In genomic region chr1:94324168-94324544, GRCh38 we compare ENCODE assay signal across 16 cellular contexts.
A peak's percentile ranks its signal among the peaks of the same experiment; 100 is the strongest.
DNase-seq lines count a peak whose midpoint lies in the region; ATAC-seq, FAIRE-seq and TF ChIP-seq lines count a peak whose summit lies in the region.
"Had no signal": no experiment of that assay in that cellular context is flagged by ENCODE, and none has a peak within 500 bp of the region (broad histone marks: within the 10 kb centered on the region; RNA-seq: fewer than 3 reads in every experiment).

No MANE protein-coding gene starts in this region.

- no peak overlapping the region for H3K4ac ChIP-seq in mesenchymal stem cell (ENCODE audit: low read depth in 1 of 2, low read length in 2 of 2)

- H3K27me3 Mint-ChIP-seq in activated T-cell treated with anti-CD3 and anti-CD28 coated beads, Interleukin-2, amount 50 U/mL, for 72 hours (ENCODE audit: low read depth), result peaks cover 37% of the 10 kb centered on the region

- H3K4me1 Mint-ChIP-seq in activated T-cell treated with anti-CD3 and anti-CD28 coated beads, Interleukin-2, amount 50 U/mL, for 72 hours (ENCODE audit: low read depth), result peaks cover 4% of the 10 kb centered on the region

- POLR2A ChIA-PET in A673 (lab: Charles Lee; ENCODE audit: low non-redundant PET), result no interaction called here

- TF ChIP-seq CTCF in A673 (conservative IDR thresholded peaks at IDR 0.05; ENCODE audit: low read depth, low read length), result no peak
- TF ChIP-seq CTCF in LNCaP clone FGC (IDR thresholded peaks at IDR 0.05; ENCODE audit: control insufficient read depth, extremely low read depth, insufficient read depth), result no peak
- TF ChIP-seq CTCF in bronchial epithelial cell (IDR thresholded peaks at IDR 0.05; ENCODE audit: insufficient read depth, low read length, severe bottlenecking), result no peak

- H3K9me3 Mint-ChIP-seq in activated T-cell treated with anti-CD3 and anti-CD28 coated beads, Interleukin-2, amount 50 U/mL, for 72 hours, result no peaks in the 10 kb centered on the region
- H3K9me3 Mint-ChIP-seq: activated naive CD4-positive, alpha-beta T cell treated with anti-CD3 and anti-CD28 coated beads, Interleukin-2, amount 50 U/mL, for 72 hours; dendritic cell treated with granulocyte-macrophage colony-stimulating factor and Interleukin-4, amounts not matched to agents 40 ng/mL and 50 ng/mL, for 4 days had no signal

- H3K4me1 ChIP-seq in A673 (ENCODE audit: insufficient read depth, low read length, poor library complexity, severe bottlenecking), result peaks cover 16% of the 10 kb centered on the region
- peaks cover 20% of the 10 kb centered on the region for H3K4me1 ChIP-seq in mesenchymal stem cell (ENCODE audit: control insufficient read depth, insufficient read depth, low read depth, low read length)
- H3K4me1 ChIP-seq: BLaER1 treated with 17β-estradiol and CSF1 and Interleukin-3, amounts not matched to agents 10 nM and 100 nM had no signal

- no peak overlapping the region for H3K14ac ChIP-seq in mesenchymal stem cell (ENCODE audit: low read length in 2 of 2)

- H3K4me3 ChIP-seq in A673 (ENCODE audit: low read depth, low read length, poor library complexity, severe bottlenecking) (no peak overlapping the region), LNCaP clone FGC (ENCODE audit: low read depth, low read length) (no peak overlapping the region), bronchial epithelial cell (ENCODE audit: low read depth, low read length) (no peak overlapping the region), mesenchymal stem cell (ENCODE audit: insufficient read depth in 1 of 2, low read depth in 1 of 2, low read length in 2 of 2) (no peak overlapping the region)
- H3K4me3 ChIP-seq: BLaER1 treated with 17β-estradiol and CSF1 and Interleukin-3, amounts not matched to agents 10 nM and 100 nM had no signal

- H4K8ac ChIP-seq in mesenchymal stem cell (ENCODE audit: low read length), result no peak overlapping the region

- H3K79me1 ChIP-seq in mesenchymal stem cell (replicated peaks; ENCODE audit: low read length, poor library complexity, severe bottlenecking), result peaks cover 5% of the 10 kb centered on the region

- no TSS peak for BruUV-seq in A673 (replicated peaks; lab: Mats Ljungman, UMichigan)

- H3K27ac ChIP-seq in A673 (ENCODE audit: low read depth, low read length, poor library complexity, severe bottlenecking) (no peak overlapping the region), mesenchymal stem cell (ENCODE audit: low read length, poor library complexity, severe bottlenecking) (peak overlapping the region; percentile 94)
- H3K27ac ChIP-seq: BLaER1 treated with 17β-estradiol and CSF1 and Interleukin-3, amounts not matched to agents 10 nM and 100 nM had no signal

- H3K9me3 ChIP-seq in A673 (ENCODE audit: low read depth, low read length, poor library complexity, severe bottlenecking) (no peaks in the 10 kb centered on the region), mesenchymal stem cell (ENCODE audit: control insufficient read depth, low read length) (no peaks in the 10 kb centered on the region)
- H3K9me3 ChIP-seq: BLaER1 treated with 17β-estradiol and CSF1 and Interleukin-3, amounts not matched to agents 10 nM and 100 nM had no signal

- no peak overlapping the region for H3K27ac Mint-ChIP-seq in activated T-cell treated with anti-CD3 and anti-CD28 coated beads, Interleukin-2, amount 50 U/mL, for 72 hours
- H3K27ac Mint-ChIP-seq: activated naive CD4-positive, alpha-beta T cell treated with anti-CD3 and anti-CD28 coated beads, Interleukin-2, amount 50 U/mL, for 72 hours; dendritic cell treated with granulocyte-macrophage colony-stimulating factor and Interleukin-4, amounts not matched to agents 40 ng/mL and 50 ng/mL, for 4 days had no signal

- H3K9ac ChIP-seq in mesenchymal stem cell (ENCODE audit: low read length), result peak overlapping the region; percentile 5
- H3K9ac ChIP-seq: BLaER1 treated with 17β-estradiol and CSF1 and Interleukin-3, amounts not matched to agents 10 nM and 100 nM had no signal

- no peak overlapping the region for H3K4me2 ChIP-seq in mesenchymal stem cell (ENCODE audit: low read length, poor library complexity, severe bottlenecking)
- H3K4me2 ChIP-seq: BLaER1 treated with 17β-estradiol and CSF1 and Interleukin-3, amounts not matched to agents 10 nM and 100 nM had no signal

- no peaks in the 10 kb centered on the region for H3K27me3 ChIP-seq in A673 (replicated peaks; ENCODE audit: insufficient read depth, low read depth, low read length, poor library complexity)
- no peaks in the 10 kb centered on the region for H3K27me3 ChIP-seq in bronchial epithelial cell (ENCODE audit: control insufficient read depth, insufficient read depth, low read length)
- H3K27me3 ChIP-seq in mesenchymal stem cell (ENCODE audit: control insufficient read depth in 1 of 2, insufficient read depth in 1 of 2, low read length in 2 of 2), result no peaks in the 10 kb centered on the region
- H3K27me3 ChIP-seq: BLaER1 treated with 17β-estradiol and CSF1 and Interleukin-3, amounts not matched to agents 10 nM and 100 nM had no signal

- no peak overlapping the region for H4K91ac ChIP-seq in mesenchymal stem cell (ENCODE audit: low read length)

- FAIRE-seq in bronchial epithelial cell (lab: Jason Lieb, UNC), result no peak

- H2AFZ ChIP-seq in mesenchymal stem cell (ENCODE audit: low read depth, low read length), result no peak overlapping the region

- WGBS in mesenchymal stem cell, result 50% methylated on average over 3 of the region's 4 CpGs

- no peak overlapping the region for H2BK12ac ChIP-seq in mesenchymal stem cell (ENCODE audit: low read length in 2 of 2)

- H2BK5ac ChIP-seq in mesenchymal stem cell (ENCODE audit: low read depth, low read length, poor library complexity, severe bottlenecking), result peak overlapping the region; percentile 98

- H2BK120ac ChIP-seq in mesenchymal stem cell (ENCODE audit: low read depth, low read length), result no peak overlapping the region

- H3K18ac ChIP-seq in mesenchymal stem cell (ENCODE audit: low read depth in 1 of 2, low read length in 2 of 2), result peak overlapping the region in 1 of 2 experiments; percentile 38

- H2BK15ac ChIP-seq in mesenchymal stem cell (ENCODE audit: low read depth, poor library complexity, severe bottlenecking), result no peak overlapping the region

- H2AK5ac ChIP-seq in mesenchymal stem cell (ENCODE audit: low read length, severe bottlenecking), result peak overlapping the region; percentile 93

- CTCF ChIA-PET in A673 (lab: Charles Lee), result no interaction called here

- intact Hi-C loops in A673 (cut with micrococcal nuclease; ENCODE audit: unreplicated experiment), result loop anchor here (10.0 kb wide), 1 partner anchor 79 kb away; no protein-coding TSS in a partner anchor

- DNase-seq in A673 (ENCODE audit: low spot score) (peak; percentile 17), LNCaP clone FGC (ENCODE audit: low read depth) (peak; percentile 52), bronchial epithelial cell (ENCODE audit: low read depth) (peak; percentile 68), mesenchymal stem cell (peak; percentile 29), HUDEP-2 (lab: John Stamatoyannopoulos, UW; ENCODE audit: unreplicated experiment in 76 of 76) (no peak), OCI-M1 (lab: John Stamatoyannopoulos, UW) (no peak)
- no peak for DNase-seq in activated T-cell treated with anti-CD3 and anti-CD28 coated beads, Interleukin-2, amount 50 U/mL, for 72 hours
- DNase-seq: glutamatergic neuron, Karpas-422, left ventricle myocardium superior, occipital lobe, T-helper 9 cell had no signal

- H3K4me3 Mint-ChIP-seq in activated T-cell treated with anti-CD3 and anti-CD28 coated beads, Interleukin-2, amount 50 U/mL, for 72 hours, result no peak overlapping the region
- H3K4me3 Mint-ChIP-seq: dendritic cell treated with granulocyte-macrophage colony-stimulating factor and Interleukin-4, amounts not matched to agents 40 ng/mL and 50 ng/mL, for 4 days had no signal

- no peaks in the 10 kb centered on the region for H3K36me3 Mint-ChIP-seq in activated T-cell treated with anti-CD3 and anti-CD28 coated beads, Interleukin-2, amount 50 U/mL, for 72 hours (ENCODE audit: insufficient read depth in 2 of 2)
- H3K36me3 Mint-ChIP-seq: activated naive CD4-positive, alpha-beta T cell treated with anti-CD3 and anti-CD28 coated beads, Interleukin-2, amount 50 U/mL, for 72 hours had no signal

- no peak for ATAC-seq in activated T-cell treated with anti-CD3 and anti-CD28 coated beads, Interleukin-2, amount 50 U/mL, for 72 hours (replicated peaks in 1 of 2)
- ATAC-seq in HG03521 (IDR thresholded peaks at IDR 0.05; ENCODE audit: unreplicated experiment), result no peak
- ATAC-seq: activated naive CD4-positive, alpha-beta T cell treated with anti-CD3 and anti-CD28 coated beads, Interleukin-2, amount 50 U/mL, for 72 hours; left ventricle myocardium superior had no signal

- H3K36me3 ChIP-seq in A673 (ENCODE audit: insufficient read depth, low read length, poor library complexity, severe bottlenecking), result no peaks in the 10 kb centered on the region
- no peaks in the 10 kb centered on the region for H3K36me3 ChIP-seq in bronchial epithelial cell (ENCODE audit: control insufficient read depth, insufficient read depth, low read length)
- H3K36me3 ChIP-seq in mesenchymal stem cell (ENCODE audit: control insufficient read depth in 1 of 2, insufficient read depth in 2 of 2, low read depth in 1 of 2, low read length in 2 of 2), result no peaks in the 10 kb centered on the region
- H3K36me3 ChIP-seq: BLaER1 treated with 17β-estradiol and CSF1 and Interleukin-3, amounts not matched to agents 10 nM and 100 nM had no signal

- H3K23ac ChIP-seq in mesenchymal stem cell (ENCODE audit: low read length in 2 of 2), result no peak overlapping the region

Comparison
In these comparisons a context has a peak if more than half of its experiments do, and no peak if none do; other contexts are left out.
1. DNase-seq: peak in A673 (single experiment), LNCaP clone FGC (single experiment), bronchial epithelial cell (single experiment) and mesenchymal stem cell (single experiment); none in activated T-cell treated with anti-CD3 and anti-CD28 coated beads, Interleukin-2, amount 50 U/mL, for 72 hours (0 of 2), HUDEP-2 (0 of 76) and OCI-M1 (single experiment).